ENCODE assay signal across 16 cellular contexts in genomic region chr17:71970312-71970711, GRCh38.
A peak's percentile ranks its signal among the peaks of the same experiment; 100 is the strongest.
DNase-seq lines count a peak whose midpoint lies in the region; TF ChIP-seq lines count a peak whose summit lies in the region.
"Had no signal": no experiment of that assay in that cellular context is flagged by ENCODE, and none has a peak within 500 bp of the region (broad histone marks: within the 10 kb centered on the region; RNA-seq: fewer than 3 reads in every experiment).

No MANE protein-coding gene starts in this region.

- no peak overlapping the region for H3T11ph ChIP-seq in H9 (ENCODE audit: low read length)

- no peaks in the 10 kb centered on the region for H3K9me3 ChIP-seq in esophagus squamous epithelium
- no peaks in the 10 kb centered on the region for H3K9me3 ChIP-seq in H9 (ENCODE audit: control insufficient read depth, low read depth, low read length)
- H3K9me3 ChIP-seq: esophagus muscularis mucosa, HAP-1, uterus had no signal

- H4K91ac ChIP-seq in H9 (ENCODE audit: insufficient read length, low read depth, low read length) = no peak overlapping the region

- H3K27me3 Mint-ChIP-seq in H9 (ENCODE audit: low read depth) = peaks cover 9% of the 10 kb centered on the region

- no peak overlapping the region for H3K4me3 ChIP-seq in esophagus squamous epithelium
- H3K4me3 ChIP-seq: esophagus muscularis mucosa, HAP-1, uterus had no signal

- H3K36me3 ChIP-seq in esophagus squamous epithelium = no peaks in the 10 kb centered on the region
- H3K36me3 ChIP-seq: esophagus muscularis mucosa, HAP-1, uterus had no signal

- H3K27me3 ChIP-seq in esophagus squamous epithelium (no peaks in the 10 kb centered on the region), H9 (ENCODE audit: insufficient read depth, low read length) (no peaks in the 10 kb centered on the region; the same call in 1 of the 2 replicates)
- H3K27me3 ChIP-seq: esophagus muscularis mucosa, uterus had no signal

- no peak overlapping the region for H3K56ac ChIP-seq in H9 (ENCODE audit: insufficient read length, low read depth, low read length)

- no peak overlapping the region for H3K18ac ChIP-seq in H9 (ENCODE audit: insufficient read length, low read depth, low read length)

- H3K4me1 ChIP-seq in esophagus squamous epithelium (peaks cover 5 to 23% (median 6%) of the 10 kb centered on the region in 3 donors), H9 (ENCODE audit: insufficient read depth, low read length) (no peaks in the 10 kb centered on the region)
- H3K4me1 ChIP-seq: HAP-1, uterus had no signal

- H3K4me2 ChIP-seq in H9 (ENCODE audit: insufficient read depth, insufficient read length, low read length) = no peak overlapping the region

- H3K36me3 Mint-ChIP-seq in H9 (ENCODE audit: insufficient read depth in 1 of 3, low read depth in 3 of 3) = no peaks in the 10 kb centered on the region
- H3K36me3 Mint-ChIP-seq: brain had no signal

- H3K23me2 ChIP-seq in H9 (ENCODE audit: insufficient read length, low read depth, low read length, poor library complexity, severe bottlenecking) = no peaks in the 10 kb centered on the region

- H4K8ac ChIP-seq in H9 (replicated peaks; ENCODE audit: insufficient read length, low read depth, low read length) = no peak overlapping the region

- H4K5ac ChIP-seq in H9 (ENCODE audit: insufficient read length, low read depth, low read length) = no peak overlapping the region

- H3K27ac ChIP-seq in esophagus squamous epithelium (peak overlapping the region in 3 of 4 donors; percentile 59 to 75 (median 62)), H9 (ENCODE audit: insufficient read length, low read depth, low read length) (no peak overlapping the region)
- H3K27ac ChIP-seq: esophagus muscularis mucosa, uterus had no signal

- H3K23ac ChIP-seq in H9 (ENCODE audit: insufficient read length, low read depth, low read length) = no peak overlapping the region

- H3K4me3 Mint-ChIP-seq in H9 = no peak overlapping the region
- H3K4me3 Mint-ChIP-seq: brain, neural crest cell had no signal

- H2BK120ac ChIP-seq in H9 (ENCODE audit: low read depth, low read length, poor library complexity, severe bottlenecking) = no peak overlapping the region

- H3K9ac ChIP-seq in H9 (ENCODE audit: extremely low read depth, insufficient read length, low read length) = no peak overlapping the region

- no peak overlapping the region for H2BK20ac ChIP-seq in H9 (ENCODE audit: low read depth, low read length, poor library complexity, severe bottlenecking)

- H3K14ac ChIP-seq in H9 (ENCODE audit: insufficient read depth, low read length) = no peak overlapping the region

- DNase-seq in DMS53 (lab: John Stamatoyannopoulos, UW) = peak; percentile 92
- peak; percentile 12 for DNase-seq in GM20000 (ENCODE audit: low spot score)
- peak; percentile 3 for DNase-seq in LoVo (ENCODE audit: low spot score)
- DNase-seq in esophagus squamous epithelium (lab: John Stamatoyannopoulos, UW) = no peak
- DNase-seq in stimulated activated CD8-positive, alpha-beta memory T cell treated with anti-CD3 and anti-CD28 coated beads, Interleukin-4, amount 100 ng/mL, for 48 hours = no peak
- DNase-seq in NCI-H510A treated with DMSO at 0.1 percent for 48 hours (lab: John Stamatoyannopoulos, UW) = no peak
- DNase-seq in H9 = no peak
- no peak for DNase-seq in superior temporal gyrus (ENCODE audit: extremely low spot score)
- DNase-seq: activated T-cell treated with anti-CD3 and anti-CD28 coated beads, Interleukin-2, amount 50 U/mL, for 1 hour; NCI-H510A; SHP77 treated with DMSO at 0.1 percent for 48 hours; uterus had no signal

- H3K9me3 Mint-ChIP-seq in H9 = peaks cover 0 to 2% of the 10 kb centered on the region in 2 experiments; a peak in 2 of 5 replicates

- no peak overlapping the region for H2BK5ac ChIP-seq in H9 (ENCODE audit: insufficient read length, low read length)

- peaks cover 2 to 3% of the 10 kb centered on the region in 2 experiments; a peak in 3 of 4 replicates for H3K4me1 Mint-ChIP-seq in H9

- H2AFZ ChIP-seq in H9 (ENCODE audit: low read length) = no peak overlapping the region

- no peak overlapping the region for H2AK5ac ChIP-seq in H9 (ENCODE audit: insufficient read length, low read length)

- H3K79me1 ChIP-seq in H9 (ENCODE audit: insufficient read depth, low read depth, low read length, poor library complexity, severe bottlenecking) = no peaks in the 10 kb centered on the region

- no peak for TF ChIP-seq CTCF in GM20000 (IDR thresholded peaks at IDR 0.05; ENCODE audit: extremely low read depth, missing control alignments)
- no peak for TF ChIP-seq CTCF in esophagus squamous epithelium (IDR thresholded peaks at IDR 0.05)
- TF ChIP-seq CTCF in H9 (conservative IDR thresholded peaks at IDR 0.05) = no peak

- no peaks in the 10 kb centered on the region for H4K20me1 ChIP-seq in H9 (ENCODE audit: control insufficient read depth, insufficient read depth, insufficient read length)

- no peak overlapping the region for H3K27ac Mint-ChIP-seq in H9
- H3K27ac Mint-ChIP-seq: brain had no signal

- TF ChIP-seq POLR2A in esophagus squamous epithelium (IDR thresholded peaks at IDR 0.05) = no peak

- intact Hi-C loops in esophagus squamous epithelium (cut with DNase I) = no loop called here

- no peaks in the 10 kb centered on the region for H3K79me2 ChIP-seq in H9 (ENCODE audit: insufficient read depth, low read length)

- no peak overlapping the region for H3K4ac ChIP-seq in H9 (ENCODE audit: low read depth, low read length)

- 31 to 41% methylated on average over 1 of the region's 1 CpG for WGBS in esophagus squamous epithelium, 2 donors
- WGBS in H9 (ENCODE audit: extremely low coverage, insufficient read length, low lambda C conversion rate) = no CpG with 5 or more reads among the region's 1 CpG

- no peak overlapping the region for H2BK15ac ChIP-seq in H9 (ENCODE audit: low read depth, low read length)

- no peak overlapping the region for H2BK12ac ChIP-seq in H9 (ENCODE audit: insufficient read length, low read depth, low read length)

Comparison
In these comparisons a context has a peak if more than half of its experiments do, and no peak if none do; other contexts are left out.
1. DNase-seq: peak in DMS53 (single experiment), GM20000 (single experiment) and LoVo (single experiment); none in esophagus squamous epithelium (single experiment), stimulated activated CD8-positive, alpha-beta memory T cell treated with anti-CD3 and anti-CD28 coated beads, Interleukin-4, amount 100 ng/mL, for 48 hours (single experiment), NCI-H510A treated with DMSO at 0.1 percent for 48 hours (single experiment), H9 (single experiment) and superior temporal gyrus (single experiment).